Comparison of ENCODE assay signal across 8 cellular contexts in genomic region chr19:21483589-21484170, GRCh38. TPM values are rescaled to one million over a fixed set of nuclear protein-coding genes. Genes with fewer than 3 reads are reported as not detected.
DNase-seq lines count a peak whose midpoint lies in the region; ATAC-seq and TF ChIP-seq lines count a peak whose summit lies in the region.

No MANE protein-coding gene starts in this region.

- ATAC-seq in gastroesophageal sphincter (peak; percentile 55), GM21526 (IDR thresholded peaks at IDR 0.05; ENCODE audit: low FRiP score, unreplicated experiment) (no peak)

- no peaks in the 10 kb centered on the region for H3K36me3 ChIP-seq in gastroesophageal sphincter

- no peaks in the 10 kb centered on the region for H3K27me3 ChIP-seq in gastroesophageal sphincter

- no peaks in the 10 kb centered on the region for H3K4me1 ChIP-seq in gastroesophageal sphincter

- TF ChIP-seq EP300 in gastroesophageal sphincter (IDR thresholded peaks at IDR 0.05) = no peak

- peak overlapping the region in 1 of 4 donors; percentile 34 for H3K27ac ChIP-seq in gastroesophageal sphincter

- TF ChIP-seq POLR2A in gastroesophageal sphincter (IDR thresholded peaks at IDR 0.05) = no peak

- DNase-seq in AG09319 (ENCODE audit: extremely low read depth, low read depth) (no peak), activated T-cell treated with anti-CD3 and anti-CD28 coated beads for 24 hours (ENCODE audit: low read depth) (peak; percentile 55), NCI-H2227 (lab: John Stamatoyannopoulos, UW; ENCODE audit: unreplicated experiment) (no peak), NCI-H1436 (lab: John Stamatoyannopoulos, UW) (no peak)
- peak; percentile 67 for DNase-seq in Jurkat, Clone E6-1 (ENCODE audit: low read depth, low spot score)
- peak; percentile 45 to 65 for DNase-seq in stimulated activated CD4-positive, alpha-beta T cell treated with anti-CD3 and anti-CD28 coated beads, Interleukin-12 subunit alpha, Interleukin-12 subunit beta, amount 100 ng/mL, for 24 hours (ENCODE audit: low read depth in 2 of 2)

- WGBS in gastroesophageal sphincter (ENCODE audit: low coverage in 1 of 2), 2 donors = 34 to 69% methylated on average over 10 to 22 of the region's 43 CpGs

- no peak overlapping the region for H3K4me3 ChIP-seq in Jurkat, Clone E6-1 (ENCODE audit: low read length)
- peak overlapping the region in 1 of 2 donors; percentile 10 for H3K4me3 ChIP-seq in gastroesophageal sphincter

- TF ChIP-seq CTCF in AG09319 (IDR thresholded peaks at IDR 0.05; ENCODE audit: low read depth, low read length) = peak; percentile 15
- peak; percentile 68 to 83 (median 77) for TF ChIP-seq CTCF in gastroesophageal sphincter (IDR thresholded peaks at IDR 0.05)

- no peaks in the 10 kb centered on the region for H3K9me3 ChIP-seq in gastroesophageal sphincter

RNA-seq across cellular contexts. Expression of gene ZNF429, which starts 21.7 kb away (rescaled TPM):
- 2.7 TPM for polyA plus RNA-seq in Jurkat, Clone E6-1 (2012; ENCODE audit: insufficient read depth, insufficient read length)
- total RNA-seq in gastroesophageal sphincter = 10 to 100 TPM in 2 of 4 donors, 1 to 10 TPM in 2; 6.4 to 20.2 (median 10.0) TPM

Comparison
In these comparisons a context has a peak if more than half of its experiments do, and no peak if none do; other contexts are left out.
1. DNase-seq: peak in Jurkat, Clone E6-1 (single experiment), activated T-cell treated with anti-CD3 and anti-CD28 coated beads for 24 hours (single experiment) and stimulated activated CD4-positive, alpha-beta T cell treated with anti-CD3 and anti-CD28 coated beads, Interleukin-12 subunit alpha, Interleukin-12 subunit beta, amount 100 ng/mL, for 24 hours (2 of 2); none in AG09319 (single experiment), NCI-H2227 (single experiment) and NCI-H1436 (single experiment).